ENCODE assay signal across 9 cellular contexts in genomic region chr17:59839646-59840328, GRCh38. TPM values are rescaled to one million over a fixed set of nuclear protein-coding genes. Genes with fewer than 3 reads are reported as not detected.
A peak's percentile ranks its signal among the peaks of the same experiment; 100 is the strongest.
DNase-seq lines count a peak whose midpoint lies in the region; ATAC-seq and TF ChIP-seq lines count a peak whose summit lies in the region.
"Had no signal": no experiment of that assay in that cellular context is flagged by ENCODE, and none has a peak within 500 bp of the region (broad histone marks: within the 10 kb centered on the region; RNA-seq: fewer than 3 reads in every experiment).

No MANE protein-coding gene starts in this region.

- H3K9me3 ChIP-seq in suprapubic skin = no peaks in the 10 kb centered on the region

- POLR2A ChIA-PET in activated CD8-positive, alpha-beta T cell treated with anti-CD3 and anti-CD28 coated beads, Interleukin-2, amount 10 ng/mL, durations not matched to agents 7 days and 5 days (lab: Charles Lee) = interaction anchor here (1.1 to 10.9 kb wide), 9 partner anchors 10 to 125 kb away, joined by 4 to 461 read pairs (median 81); partner anchors contain the start of genes RNFT1, RPS6KB1 and TUBD1

- H3K9me3 Mint-ChIP-seq in activated CD8-positive, alpha-beta T cell treated with anti-CD3 and anti-CD28 coated beads, Interleukin-2, amount 10 ng/mL, durations not matched to agents 7 days and 5 days (ENCODE audit: insufficient read depth) = no peaks in the 10 kb centered on the region
- H3K9me3 Mint-ChIP-seq: naive B cell had no signal

- peak; percentile 60 for DNase-seq in activated CD8-positive, alpha-beta memory T cell treated with anti-CD3 and anti-CD28 coated beads for 24 hours
- DNase-seq in activated CD8-positive, alpha-beta memory T cell treated with anti-CD3 and anti-CD28 coated beads, Interleukin-2, amount 50 U/mL, for 4 hours = no peak
- DNase-seq in activated CD8-positive, alpha-beta T cell treated with anti-CD3 and anti-CD28 coated beads, Interleukin-2, amount 10 ng/mL, durations not matched to agents 7 days and 5 days = no peak
- DNase-seq in suprapubic skin (ENCODE audit: low spot score in 2 of 2) (no peak), AG20443 (ENCODE audit: low spot score) (no peak), NCI-H1417 (lab: John Stamatoyannopoulos, UW) (no peak)
- DNase-seq: naive B cell had no signal

- H3K27ac Mint-ChIP-seq in activated CD8-positive, alpha-beta T cell treated with anti-CD3 and anti-CD28 coated beads, Interleukin-2, amount 10 ng/mL, durations not matched to agents 7 days and 5 days = peak overlapping the region; percentile 98

- CTCF ChIA-PET in activated CD8-positive, alpha-beta T cell treated with anti-CD3 and anti-CD28 coated beads, Interleukin-2, amount 10 ng/mL, durations not matched to agents 7 days and 5 days (lab: Charles Lee) = interaction anchor here (0.8 to 8.2 kb wide), 8 partner anchors 8 to 86 kb away, joined by 3 to 82 read pairs (median 12); no protein-coding TSS in a partner anchor

- peak overlapping the region; percentile 97 for H3K27ac ChIP-seq in suprapubic skin

- peaks cover 49% of the 10 kb centered on the region for H3K4me1 Mint-ChIP-seq in activated CD8-positive, alpha-beta T cell treated with anti-CD3 and anti-CD28 coated beads, Interleukin-2, amount 10 ng/mL, durations not matched to agents 7 days and 5 days (ENCODE audit: low read depth)

- no peak for TF ChIP-seq EP300 in suprapubic skin (IDR thresholded peaks at IDR 0.05)

- peaks cover 63% of the 10 kb centered on the region for H3K4me1 ChIP-seq in suprapubic skin

- TF ChIP-seq CTCF in suprapubic skin (IDR thresholded peaks at IDR 0.05) = no peak

- H3K27me3 Mint-ChIP-seq in activated CD8-positive, alpha-beta T cell treated with anti-CD3 and anti-CD28 coated beads, Interleukin-2, amount 10 ng/mL, durations not matched to agents 7 days and 5 days (ENCODE audit: low read depth) = no peaks in the 10 kb centered on the region
- H3K27me3 Mint-ChIP-seq: naive B cell had no signal

- no peaks in the 10 kb centered on the region for H3K27me3 ChIP-seq in suprapubic skin

- TF ChIP-seq POLR2A in suprapubic skin (IDR thresholded peaks at IDR 0.05) = no peak

- 9% methylated on average over 6 of the region's 6 CpGs for WGBS in suprapubic skin

- no peak for ATAC-seq in activated CD8-positive, alpha-beta T cell treated with anti-CD3 and anti-CD28 coated beads, Interleukin-2, amount 10 ng/mL, durations not matched to agents 7 days and 5 days
- ATAC-seq in GM19035 (IDR thresholded peaks at IDR 0.05; ENCODE audit: unreplicated experiment) = no peak

- H3K36me3 ChIP-seq in suprapubic skin = no peaks in the 10 kb centered on the region

- H3K4me3 ChIP-seq in iPS-11a (ENCODE audit: low read depth, low read length) (peak overlapping the region; percentile 99), suprapubic skin (peak overlapping the region; percentile 66)

- peaks cover 57% of the 10 kb centered on the region for H3K36me3 Mint-ChIP-seq in activated CD8-positive, alpha-beta T cell treated with anti-CD3 and anti-CD28 coated beads, Interleukin-2, amount 10 ng/mL, durations not matched to agents 7 days and 5 days (ENCODE audit: low read depth)

- peak overlapping the region; percentile 93 for H3K4me3 Mint-ChIP-seq in activated CD8-positive, alpha-beta T cell treated with anti-CD3 and anti-CD28 coated beads, Interleukin-2, amount 10 ng/mL, durations not matched to agents 7 days and 5 days

RNA-seq across cellular contexts. Expression of gene TUBD1, which starts 53.0 kb away (rescaled TPM):
- 10 to 100 TPM; 14.5 to 14.7 TPM for total RNA-seq in activated CD8-positive, alpha-beta T cell treated with anti-CD3 and anti-CD28 coated beads, Interleukin-2, amount 10 ng/mL, durations not matched to agents 7 days and 5 days
- 10 to 100 TPM in 2 of 4 donors, 1 to 10 TPM in 2; 4.2 to 18.9 (median 9.1) TPM for total RNA-seq in suprapubic skin

RNA-seq across cellular contexts. Expression of gene RPS6KB1, which starts 53.1 kb away (rescaled TPM):
- 10 to 100 TPM; 47.5 to 48.7 TPM for total RNA-seq in activated CD8-positive, alpha-beta T cell treated with anti-CD3 and anti-CD28 coated beads, Interleukin-2, amount 10 ng/mL, durations not matched to agents 7 days and 5 days
- total RNA-seq in suprapubic skin = 10 to 100 TPM; 21.1 to 77.5 (median 28.4) TPM
